ENCODE assay signal across 12 cellular contexts in genomic region chr18:59690216-59691045, GRCh38. TPM values are rescaled to one million over a fixed set of nuclear protein-coding genes. Genes with fewer than 3 reads are reported as not detected.
A peak's percentile ranks its signal among the peaks of the same experiment; 100 is the strongest.
DNase-seq lines count a peak whose midpoint lies in the region; ATAC-seq and TF ChIP-seq lines count a peak whose summit lies in the region.
"Had no signal": no experiment of that assay in that cellular context is flagged by ENCODE, and none has a peak within 500 bp of the region (broad histone marks: within the 10 kb centered on the region; RNA-seq: fewer than 3 reads in every experiment).

No MANE protein-coding gene starts in this region.

- H3K4me3 ChIP-seq in fibroblast of mammary gland (ENCODE audit: control insufficient read depth, low read depth, low read length) = no peak overlapping the region
- H3K4me3 ChIP-seq in gastrocnemius medialis = no peak overlapping the region
- H3K4me3 ChIP-seq: A549, lower lobe of right lung, suprapubic skin had no signal

- TF ChIP-seq CTCF in fibroblast of mammary gland (conservative IDR thresholded peaks at IDR 0.05; ENCODE audit: control insufficient read depth, insufficient read depth, low read depth, low read length) (no peak), gastrocnemius medialis (IDR thresholded peaks at IDR 0.05 in 4 of 5, conservative IDR thresholded peaks at IDR 0.05 in 1 of 5) (no peak)

- H3K36me3 ChIP-seq in gastrocnemius medialis = no peaks in the 10 kb centered on the region
- H3K36me3 ChIP-seq: lower lobe of right lung, suprapubic skin had no signal

- H3K27ac ChIP-seq in gastrocnemius medialis = no peak overlapping the region
- H3K27ac ChIP-seq: A549, lower lobe of right lung, suprapubic skin, VCaP had no signal

- no peaks in the 10 kb centered on the region for H3K4me1 ChIP-seq in gastrocnemius medialis
- H3K4me1 ChIP-seq: A549, suprapubic skin had no signal

- H3K9me3 ChIP-seq in gastrocnemius medialis = no peaks in the 10 kb centered on the region
- H3K9me3 ChIP-seq: A549, lower lobe of right lung, suprapubic skin had no signal

- DNase-seq in NCI-H510A treated with DMSO at 0.1 percent for 48 hours (lab: John Stamatoyannopoulos, UW) (peak; percentile 95), NCI-H510A (lab: John Stamatoyannopoulos, UW) (no peak), NCI-H748 treated with DMSO at 0.1 percent for 48 hours (lab: John Stamatoyannopoulos, UW) (peak; percentile 18), fibroblast of mammary gland (ENCODE audit: low read depth) (peak; percentile 45), gastrocnemius medialis (no peak)
- DNase-seq: lower lobe of right lung had no signal

- in situ Hi-C loops in gastrocnemius medialis (cut with MboI; ENCODE audit: low sequenced_read_pairs in 4 of 4) = loop anchor here in 1 of 4 donors (25.0 kb wide), 1 partner anchor 97 kb away; no protein-coding TSS in a partner anchor

- ATAC-seq in GM19035 (IDR thresholded peaks at IDR 0.05; ENCODE audit: unreplicated experiment) = no peak
- no peak for ATAC-seq in GM21737 (IDR thresholded peaks at IDR 0.05; ENCODE audit: unreplicated experiment)
- ATAC-seq in GM18511 (IDR thresholded peaks at IDR 0.05; ENCODE audit: unreplicated experiment) = no peak
- no peak for ATAC-seq in gastrocnemius medialis
- ATAC-seq: A549, lower lobe of right lung had no signal

- intact Hi-C loops in gastrocnemius medialis (cut with DNase I; ENCODE audit: low total_unique reads) = no loop called here

- H3K27me3 ChIP-seq in gastrocnemius medialis = peaks cover 4% of the 10 kb centered on the region in 3 donors

- no peak for TF ChIP-seq POLR2A in gastrocnemius medialis (IDR thresholded peaks at IDR 0.05)

RNA-seq across cellular contexts. Expression of gene CCBE1, which starts 6.8 kb away (rescaled TPM):
- total RNA-seq in gastrocnemius medialis = 1 to 10 TPM in 2 of 4 donors, under 1 TPM in 2; 0.44 to 2.7 (median 1.3) TPM

Comparison
In these comparisons a context has a peak if more than half of its experiments do, and no peak if none do; other contexts are left out.
1. DNase-seq: peak in NCI-H510A treated with DMSO at 0.1 percent for 48 hours (single experiment), NCI-H748 treated with DMSO at 0.1 percent for 48 hours (single experiment) and fibroblast of mammary gland (single experiment); none in NCI-H510A (single experiment) and gastrocnemius medialis (0 of 2).